8 cellular contexts compared by ENCODE assay signal in the genomic region with DNA sequence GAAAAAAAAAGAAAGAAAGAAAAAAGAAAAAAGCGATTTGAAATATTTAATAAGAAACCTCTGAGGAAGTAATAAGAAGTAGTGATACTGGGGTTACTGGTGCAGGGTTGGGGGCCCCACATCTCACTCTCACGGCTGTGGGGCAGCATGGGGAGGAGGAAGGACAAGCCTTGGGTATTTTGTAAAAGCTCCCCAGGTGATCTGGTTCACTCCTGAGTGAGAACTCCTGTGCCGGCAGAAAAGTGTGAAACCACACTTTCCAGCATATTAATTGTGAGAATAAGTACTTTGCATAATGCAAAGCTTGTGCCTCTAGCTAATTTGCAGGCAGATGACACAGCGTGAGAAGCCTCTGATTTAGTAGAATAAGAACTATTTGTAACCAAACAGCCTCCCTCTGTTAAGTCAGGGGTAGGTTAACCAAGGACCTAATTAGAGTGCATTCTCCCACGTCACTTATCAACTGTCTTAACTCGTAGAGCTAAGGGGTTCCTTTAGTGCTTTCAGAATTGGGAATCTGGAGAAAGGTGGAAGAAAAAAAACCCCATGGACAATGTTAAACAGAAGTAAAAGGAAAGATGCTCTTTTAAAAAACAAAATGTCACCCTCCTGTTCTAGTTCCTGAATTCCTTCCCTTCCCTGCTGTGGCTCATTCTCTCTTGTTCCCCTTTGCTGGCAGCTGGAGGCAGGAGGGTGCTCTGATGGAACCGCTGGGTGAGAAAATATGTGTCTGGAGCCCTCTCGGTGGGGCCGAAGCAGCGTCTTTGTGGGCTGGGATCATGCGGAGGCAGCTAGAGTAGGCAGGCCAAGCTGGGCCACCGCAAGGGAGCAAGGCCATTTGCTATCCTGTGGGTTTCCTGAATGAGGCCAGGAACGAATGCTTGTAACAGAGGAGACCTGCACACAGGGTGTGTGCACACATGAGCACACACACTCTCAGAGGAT.
DNase-seq lines count a peak whose midpoint lies in the region; ATAC-seq, FAIRE-seq and TF ChIP-seq lines count a peak whose summit lies in the region.

No MANE protein-coding gene starts in this region.

- peak overlapping the region; percentile 36; the same call in 1 of the 2 replicates for H3K27ac ChIP-seq in GM23338 (ENCODE audit: low read depth)
- H3K27ac ChIP-seq in small intestine (ENCODE audit: low read depth in 1 of 2, low read length in 1 of 2) = peak overlapping the region; percentile 62 to 79
- no peak overlapping the region for H3K27ac ChIP-seq in ascending aorta

- no peaks in the 10 kb centered on the region for H3K9me3 ChIP-seq in small intestine (ENCODE audit: control insufficient read depth, low read depth)
- no peaks in the 10 kb centered on the region for H3K9me3 ChIP-seq in ascending aorta

- no peaks in the 10 kb centered on the region for H4K20me1 ChIP-seq in GM23338 (replicated peaks; ENCODE audit: insufficient read depth)

- peaks cover 75% of the 10 kb centered on the region for H3K4me1 Mint-ChIP-seq in GM23338

- H3K36me3 Mint-ChIP-seq in GM23338 (ENCODE audit: low read depth) = no peaks in the 10 kb centered on the region; the same call in 2 of the 3 replicates

- no peak overlapping the region for H2AFZ ChIP-seq in GM23338

- peaks cover 8% of the 10 kb centered on the region for H3K27me3 Mint-ChIP-seq in GM23338 (ENCODE audit: insufficient read depth, low read depth, poor library complexity)

- DNase-seq in GM23338 (ENCODE audit: low spot score) (peak; percentile 38), NCI-H526 treated with DMSO at 0.1 percent for 48 hours (lab: John Stamatoyannopoulos, UW) (peak; percentile 59), amniotic epithelial cell (ENCODE audit: low read depth) (peak; percentile 48), small intestine (peak; percentile 71), ascending aorta (ENCODE audit: low spot score in 2 of 2) (no peak), epidermal melanocyte (ENCODE audit: insufficient read length, low spot score) (no peak), amniotic stem cell (lab: John Stamatoyannopoulos, UW) (no peak)

- intact Hi-C loops in ascending aorta (cut with DNase I) = no loop called here

- WGBS in small intestine, 3 donors = 65 to 73% (median 73%) methylated on average over 13 of the region's 13 CpGs

- H3K4me3 ChIP-seq in GM23338 (no peak overlapping the region), small intestine (ENCODE audit: low read depth in 1 of 2, low read length in 2 of 2) (no peak overlapping the region), ascending aorta (no peak overlapping the region)

- no peak for FAIRE-seq in small intestine (lab: Jason Lieb, UNC)

- H3K36me3 ChIP-seq in GM23338 (ENCODE audit: insufficient read depth) (no peaks in the 10 kb centered on the region), small intestine (ENCODE audit: control insufficient read depth in 2 of 2, insufficient read depth in 2 of 2, low read length in 2 of 2) (no peaks in the 10 kb centered on the region), ascending aorta (no peaks in the 10 kb centered on the region)

- TF ChIP-seq CTCF in GM23338 (conservative IDR thresholded peaks at IDR 0.05; ENCODE audit: low read depth in 2 of 2) = no peak
- no peak for TF ChIP-seq CTCF in ascending aorta (IDR thresholded peaks at IDR 0.05)

- H3K9me2 ChIP-seq in GM23338 (ENCODE audit: insufficient read depth) = no peaks in the 10 kb centered on the region

- H3K79me2 ChIP-seq in GM23338 (replicated peaks; ENCODE audit: insufficient read depth) = peaks cover 13% of the 10 kb centered on the region

- H3K27ac Mint-ChIP-seq in GM23338 = peak overlapping the region; percentile 83

- H3K4me2 ChIP-seq in GM23338 = 0 out of 2 replicates have a peak overlapping the region, but pooled peaks have one; percentile 30

- ATAC-seq in GM18502 (IDR thresholded peaks at IDR 0.05; ENCODE audit: poor library complexity, unreplicated experiment) (peak; percentile 86), GM23338 (peak; percentile 83)

- H3F3A ChIP-seq in GM23338 (replicated peaks; ENCODE audit: low read depth) = no peaks in the 10 kb centered on the region

- H3K9me3 Mint-ChIP-seq in GM23338 = no peaks in the 10 kb centered on the region

- H3K27me3 ChIP-seq in GM23338 (ENCODE audit: insufficient read depth) (no peaks in the 10 kb centered on the region), small intestine (ENCODE audit: control insufficient read depth in 2 of 2, insufficient read depth in 2 of 2, low read length in 2 of 2) (no peaks in the 10 kb centered on the region), ascending aorta (no peaks in the 10 kb centered on the region)

- peaks cover 38% of the 10 kb centered on the region for H3K4me1 ChIP-seq in GM23338 (ENCODE audit: insufficient read depth)
- H3K4me1 ChIP-seq in small intestine (ENCODE audit: control insufficient read depth in 2 of 2, insufficient read depth in 1 of 2, low read depth in 1 of 2, low read length in 1 of 2) = peaks cover 0 to 11% of the 10 kb centered on the region in 2 donors
- peaks cover 0 to 6% of the 10 kb centered on the region in 2 donors for H3K4me1 ChIP-seq in ascending aorta

- H3K4me3 Mint-ChIP-seq in GM23338 = no peak overlapping the region; the same call in 2 of the 3 replicates

TF ChIP-seq in GM23338, 12 proteins besides CTCF, POLR2A, EP300 and RAD21:
- no peak for TF ChIP-seq STAT1 (IDR thresholded peaks at IDR 0.05; ENCODE audit: unreplicated experiment)
- no peak for TF ChIP-seq POLR2AphosphoS5 (IDR thresholded peaks at IDR 0.05; ENCODE audit: low read depth)
- TF ChIP-seq, protein P1, sequence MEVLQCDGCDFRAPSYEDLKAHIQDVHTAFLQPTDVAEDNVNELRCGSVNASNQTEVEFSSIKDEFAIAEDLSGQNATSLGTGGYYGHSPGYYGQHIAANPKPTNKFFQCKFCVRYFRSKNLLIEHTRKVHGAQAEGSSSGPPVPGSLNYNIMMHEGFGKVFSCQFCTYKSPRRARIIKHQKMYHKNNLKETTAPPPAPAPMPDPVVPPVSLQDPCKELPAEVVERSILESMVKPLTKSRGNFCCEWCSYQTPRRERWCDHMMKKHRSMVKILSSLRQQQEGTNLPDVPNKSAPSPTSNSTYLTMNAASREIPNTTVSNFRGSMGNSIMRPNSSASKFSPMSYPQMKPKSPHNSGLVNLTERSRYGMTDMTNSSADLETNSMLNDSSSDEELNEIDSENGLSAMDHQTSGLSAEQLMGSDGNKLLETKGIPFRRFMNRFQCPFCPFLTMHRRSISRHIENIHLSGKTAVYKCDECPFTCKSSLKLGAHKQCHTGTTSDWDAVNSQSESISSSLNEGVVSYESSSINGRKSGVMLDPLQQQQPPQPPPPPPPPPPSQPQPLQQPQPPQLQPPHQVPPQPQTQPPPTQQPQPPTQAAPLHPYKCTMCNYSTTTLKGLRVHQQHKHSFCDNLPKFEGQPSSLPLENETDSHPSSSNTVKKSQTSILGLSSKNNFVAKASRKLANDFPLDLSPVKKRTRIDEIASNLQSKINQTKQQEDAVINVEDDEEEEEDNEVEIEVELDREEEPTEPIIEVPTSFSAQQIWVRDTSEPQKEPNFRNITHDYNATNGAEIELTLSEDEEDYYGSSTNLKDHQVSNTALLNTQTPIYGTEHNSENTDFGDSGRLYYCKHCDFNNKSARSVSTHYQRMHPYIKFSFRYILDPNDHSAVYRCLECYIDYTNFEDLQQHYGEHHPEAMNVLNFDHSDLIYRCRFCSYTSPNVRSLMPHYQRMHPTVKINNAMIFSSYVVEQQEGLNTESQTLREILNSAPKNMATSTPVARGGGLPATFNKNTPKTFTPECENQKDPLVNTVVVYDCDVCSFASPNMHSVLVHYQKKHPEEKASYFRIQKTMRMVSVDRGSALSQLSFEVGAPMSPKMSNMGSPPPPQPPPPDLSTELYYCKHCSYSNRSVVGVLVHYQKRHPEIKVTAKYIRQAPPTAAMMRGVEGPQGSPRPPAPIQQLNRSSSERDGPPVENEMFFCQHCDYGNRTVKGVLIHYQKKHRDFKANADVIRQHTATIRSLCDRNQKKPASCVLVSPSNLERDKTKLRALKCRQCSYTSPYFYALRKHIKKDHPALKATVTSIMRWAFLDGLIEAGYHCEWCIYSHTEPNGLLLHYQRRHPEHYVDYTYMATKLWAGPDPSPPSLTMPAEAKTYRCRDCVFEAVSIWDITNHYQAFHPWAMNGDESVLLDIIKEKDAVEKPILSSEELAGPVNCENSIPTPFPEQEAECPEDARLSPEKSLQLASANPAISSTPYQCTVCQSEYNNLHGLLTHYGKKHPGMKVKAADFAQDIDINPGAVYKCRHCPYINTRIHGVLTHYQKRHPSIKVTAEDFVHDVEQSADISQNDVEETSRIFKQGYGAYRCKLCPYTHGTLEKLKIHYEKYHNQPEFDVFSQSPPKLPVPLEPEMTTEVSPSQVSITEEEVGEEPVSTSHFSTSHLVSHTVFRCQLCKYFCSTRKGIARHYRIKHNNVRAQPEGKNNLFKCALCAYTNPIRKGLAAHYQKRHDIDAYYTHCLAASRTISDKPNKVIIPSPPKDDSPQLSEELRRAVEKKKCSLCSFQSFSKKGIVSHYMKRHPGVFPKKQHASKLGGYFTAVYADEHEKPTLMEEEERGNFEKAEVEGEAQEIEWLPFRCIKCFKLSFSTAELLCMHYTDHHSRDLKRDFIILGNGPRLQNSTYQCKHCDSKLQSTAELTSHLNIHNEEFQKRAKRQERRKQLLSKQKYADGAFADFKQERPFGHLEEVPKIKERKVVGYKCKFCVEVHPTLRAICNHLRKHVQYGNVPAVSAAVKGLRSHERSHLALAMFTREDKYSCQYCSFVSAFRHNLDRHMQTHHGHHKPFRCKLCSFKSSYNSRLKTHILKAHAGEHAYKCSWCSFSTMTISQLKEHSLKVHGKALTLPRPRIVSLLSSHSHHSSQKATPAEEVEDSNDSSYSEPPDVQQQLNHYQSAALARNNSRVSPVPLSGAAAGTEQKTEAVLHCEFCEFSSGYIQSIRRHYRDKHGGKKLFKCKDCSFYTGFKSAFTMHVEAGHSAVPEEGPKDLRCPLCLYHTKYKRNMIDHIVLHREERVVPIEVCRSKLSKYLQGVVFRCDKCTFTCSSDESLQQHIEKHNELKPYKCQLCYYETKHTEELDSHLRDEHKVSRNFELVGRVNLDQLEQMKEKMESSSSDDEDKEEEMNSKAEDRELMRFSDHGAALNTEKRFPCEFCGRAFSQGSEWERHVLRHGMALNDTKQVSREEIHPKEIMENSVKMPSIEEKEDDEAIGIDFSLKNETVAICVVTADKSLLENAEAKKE (CRISPR knock-in tag; IDR thresholded peaks at IDR 0.05) = no peak
- TF ChIP-seq ZNF114 (CRISPR knock-in tag; IDR thresholded peaks at IDR 0.05) = no peak
- TF ChIP-seq EZH2phosphoT487 (IDR thresholded peaks at IDR 0.05; ENCODE audit: unreplicated experiment) = no peak
- TF ChIP-seq NANOG (IDR thresholded peaks at IDR 0.05; ENCODE audit: borderline replicate concordance) = no peak
- no peak for TF ChIP-seq EZH2 (IDR thresholded peaks at IDR 0.05; ENCODE audit: low read depth, unreplicated experiment)

Comparison
In these comparisons a context has a peak if more than half of its experiments do, and no peak if none do; other contexts are left out.
1. DNase-seq: peak in GM23338 (single experiment), NCI-H526 treated with DMSO at 0.1 percent for 48 hours (single experiment), amniotic epithelial cell (single experiment) and small intestine (single experiment); none in ascending aorta (0 of 2), epidermal melanocyte (single experiment) and amniotic stem cell (single experiment).
2. H3K27ac ChIP-seq: peak in GM23338 (single experiment) and small intestine (2 of 2); none in ascending aorta (0 of 2).